Comparison of ENCODE assay signal across 30 cellular contexts in the genomic region with DNA sequence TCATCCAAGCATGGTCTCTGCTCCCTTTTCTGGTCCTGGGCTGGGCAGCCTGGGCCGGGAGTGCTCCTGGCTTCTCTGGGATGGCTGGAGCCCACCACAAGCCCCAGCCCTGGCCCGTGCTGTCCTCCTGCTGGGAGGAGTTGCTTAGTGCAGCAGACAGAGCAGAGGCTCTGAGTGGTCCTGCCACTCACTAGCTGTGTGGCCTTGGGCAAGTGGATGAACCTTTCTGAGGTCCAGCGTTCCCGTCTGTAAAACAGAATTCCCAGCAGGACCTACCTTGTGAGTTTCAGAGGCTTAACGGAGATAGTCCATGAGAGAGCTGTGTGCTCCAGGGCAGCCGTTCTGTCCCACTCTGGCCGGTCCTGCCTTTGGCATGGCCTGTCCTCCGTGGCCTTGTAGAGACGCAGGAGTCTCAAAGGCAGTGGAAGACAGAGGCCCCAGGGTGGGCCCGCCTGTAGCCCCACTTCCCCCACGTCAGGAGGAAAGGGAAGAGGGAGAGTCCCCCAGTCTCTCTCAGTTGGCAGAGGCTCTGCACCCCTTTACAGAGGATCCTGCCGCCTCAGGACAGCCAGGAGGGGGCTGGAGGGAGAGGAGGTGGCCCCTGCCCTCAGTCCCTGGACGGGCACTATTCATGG. TPM values are rescaled to one million over a fixed set of nuclear protein-coding genes. Genes with fewer than 3 reads are reported as not detected.
"Had no signal": no experiment of that assay in that cellular context is flagged by ENCODE, and none has a peak within 500 bp of the region (broad histone marks: within the 10 kb centered on the region; RNA-seq: fewer than 3 reads in every experiment).

No MANE protein-coding gene starts in this region.

- H3K27ac ChIP-seq: epithelial cell of prostate, esophagus squamous epithelium, parathyroid adenoma, psoas muscle, spleen, suprapubic skin, tibial nerve, VCaP had no signal

- FAIRE-seq: endometrium, islet of Langerhans, TTC549 had no signal

- H3K36me3 Mint-ChIP-seq: activated CD4-positive, alpha-beta memory T cell treated with anti-CD3 and anti-CD28 coated beads for 36 hours; activated naive CD4-positive, alpha-beta T cell treated with anti-CD3 and anti-CD28 coated beads, Interleukin-2, amount 10 ng/mL, durations not matched to agents 7 days and 5 days; memory B cell; naive thymus-derived CD4-positive, alpha-beta T cell had no signal

- ATAC-seq: activated CD4-positive, CD25-positive, alpha-beta regulatory T cell treated with anti-CD3 and anti-CD28 coated beads, Interleukin-2, amount 50 U/mL, for 24 hours; naive thymus-derived CD4-positive, alpha-beta T cell had no signal

- H3K27ac Mint-ChIP-seq: activated CD4-positive, alpha-beta memory T cell treated with anti-CD3 and anti-CD28 coated beads for 36 hours; activated naive CD4-positive, alpha-beta T cell treated with anti-CD3 and anti-CD28 coated beads, Interleukin-2, amount 10 ng/mL, durations not matched to agents 7 days and 5 days; activated T-cell treated with anti-CD3 and anti-CD28 coated beads, Interleukin-2, amount 50 U/mL, for 24 hours; dendritic cell treated with granulocyte-macrophage colony-stimulating factor and Interleukin-4, amounts not matched to agents 40 ng/mL and 50 ng/mL, for 4 days; memory B cell; naive thymus-derived CD4-positive, alpha-beta T cell; T-helper 1 cell treated with Interleukin-12 subunit alpha and Interleukin-12 subunit beta and Interleukin-4 antibody, amounts not matched to agents 30 μg/mL and 1 μg/mL, for 36 hours had no signal

- H3K9me3 Mint-ChIP-seq: activated CD4-positive, alpha-beta memory T cell treated with anti-CD3 and anti-CD28 coated beads for 36 hours; activated naive CD4-positive, alpha-beta T cell treated with anti-CD3 and anti-CD28 coated beads, Interleukin-2, amount 10 ng/mL, durations not matched to agents 7 days and 5 days; activated T-cell treated with anti-CD3 and anti-CD28 coated beads, Interleukin-2, amount 50 U/mL, for 24 hours; dendritic cell treated with granulocyte-macrophage colony-stimulating factor and Interleukin-4, amounts not matched to agents 40 ng/mL and 50 ng/mL, for 4 days; memory B cell; naive thymus-derived CD4-positive, alpha-beta T cell; T-helper 1 cell treated with Interleukin-12 subunit alpha and Interleukin-12 subunit beta and Interleukin-4 antibody, amounts not matched to agents 30 μg/mL and 1 μg/mL, for 36 hours had no signal

- H2AFZ ChIP-seq: parathyroid adenoma had no signal

- H3K36me3 ChIP-seq: esophagus squamous epithelium, suprapubic skin had no signal

- H3K9ac ChIP-seq: parathyroid adenoma had no signal

- H3K27me3 ChIP-seq: esophagus squamous epithelium, spleen, suprapubic skin, tibial nerve had no signal

- DNase-seq: activated CD4-positive, alpha-beta memory T cell treated with anti-CD3 and anti-CD28 coated beads for 36 hours; activated CD4-positive, alpha-beta T cell treated with anti-CD3 and anti-CD28 coated beads for 48 hours; activated CD8-positive, alpha-beta memory T cell treated with anti-CD3 and anti-CD28 coated beads, Interleukin-2, amount 50 U/mL, for 48 hours; activated gamma-delta T cell; activated naive CD4-positive, alpha-beta T cell treated with anti-CD3 and anti-CD28 coated beads, Interleukin-2, amount 10 ng/mL, durations not matched to agents 7 days and 5 days; activated T-cell treated with anti-CD3 and anti-CD28 coated beads, Interleukin-2, amount 50 U/mL, for 24 hours; amygdala; central memory CD4-positive, alpha-beta T cell; effector CD4-positive, alpha-beta T cell; esophagus squamous epithelium; foreskin melanocyte; midbrain; naive thymus-derived CD4-positive, alpha-beta T cell; nucleus accumbens; psoas muscle; spleen; stimulated activated naive CD4-positive, alpha-beta T cell; T-helper 9 cell had no signal

- H3K27me3 Mint-ChIP-seq: activated CD4-positive, alpha-beta memory T cell treated with anti-CD3 and anti-CD28 coated beads for 36 hours; activated T-cell treated with anti-CD3 and anti-CD28 coated beads, Interleukin-2, amount 50 U/mL, for 24 hours; dendritic cell treated with granulocyte-macrophage colony-stimulating factor and Interleukin-4, amounts not matched to agents 40 ng/mL and 50 ng/mL, for 4 days; memory B cell; naive thymus-derived CD4-positive, alpha-beta T cell had no signal

- H3K79me2 ChIP-seq: parathyroid adenoma had no signal

- H3K9me3 ChIP-seq: esophagus squamous epithelium, psoas muscle, spleen, suprapubic skin, tibial nerve had no signal

- H3K4me3 Mint-ChIP-seq: activated CD4-positive, alpha-beta memory T cell treated with anti-CD3 and anti-CD28 coated beads for 36 hours; activated naive CD4-positive, alpha-beta T cell treated with anti-CD3 and anti-CD28 coated beads, Interleukin-2, amount 10 ng/mL, durations not matched to agents 7 days and 5 days; activated T-cell treated with anti-CD3 and anti-CD28 coated beads, Interleukin-2, amount 50 U/mL, for 24 hours; dendritic cell treated with granulocyte-macrophage colony-stimulating factor and Interleukin-4, amounts not matched to agents 40 ng/mL and 50 ng/mL, for 4 days; memory B cell; naive thymus-derived CD4-positive, alpha-beta T cell; T-helper 1 cell treated with Interleukin-12 subunit alpha and Interleukin-12 subunit beta and Interleukin-4 antibody, amounts not matched to agents 30 μg/mL and 1 μg/mL, for 36 hours had no signal

- H3K4me3 ChIP-seq: esophagus squamous epithelium, psoas muscle, spleen, suprapubic skin, tibial nerve had no signal

- H3K4me1 ChIP-seq: parathyroid adenoma, psoas muscle had no signal

RNA-seq across cellular contexts. Expression of gene SMIM5, which starts 37.8 kb away (rescaled TPM):
- total RNA-seq: activated CD4-positive, alpha-beta memory T cell treated with anti-CD3 and anti-CD28 coated beads for 36 hours had no signal
